1 cellular context compared by ENCODE assay signal in the genomic region with DNA sequence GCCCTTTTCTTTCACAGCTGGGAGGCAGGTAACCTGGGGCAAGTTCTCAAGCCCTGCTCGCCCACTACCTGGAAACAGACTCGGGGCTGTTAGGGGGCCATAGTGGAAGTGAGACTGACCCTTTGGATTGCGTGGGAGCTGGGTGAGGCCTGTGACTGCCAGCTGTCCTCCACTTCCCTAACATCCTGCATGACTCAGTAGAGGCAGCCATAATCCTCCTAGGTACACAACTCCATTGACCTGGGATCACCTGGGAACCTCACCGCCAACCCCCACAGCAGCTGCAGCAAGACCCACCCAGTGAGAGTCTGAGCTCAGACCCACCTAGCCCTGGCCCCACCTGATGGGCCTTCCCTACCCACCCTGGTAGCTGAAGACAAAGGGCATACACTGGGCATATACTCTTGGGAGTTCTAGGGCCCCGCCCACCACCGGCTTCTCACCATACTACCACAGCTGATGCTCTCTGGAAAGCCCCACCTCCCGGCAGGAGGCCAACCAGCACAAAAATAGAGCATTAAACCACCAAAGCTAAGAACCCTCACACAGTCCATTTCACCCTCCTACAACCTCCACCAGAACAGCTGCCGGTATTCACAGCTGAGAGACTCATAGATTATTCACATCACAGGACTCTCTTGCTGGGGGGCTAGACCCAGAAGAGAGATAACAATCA.
A peak's percentile ranks its signal among the peaks of the same experiment; 100 is the strongest.
TF ChIP-seq lines count a peak whose summit lies in the region.

No MANE protein-coding gene starts in this region.

TF ChIP-seq in GM12878, 131 proteins besides CTCF, POLR2A, EP300 and RAD21 (continued from another document):
- no peak for TF ChIP-seq ZNF207 (IDR thresholded peaks at IDR 0.05; ENCODE audit: borderline replicate concordance)
- no peak for TF ChIP-seq HCFC1 (IDR thresholded peaks at IDR 0.05; ENCODE audit: low read length)
- no peak for TF ChIP-seq IRF4 (IDR thresholded peaks at IDR 0.05; ENCODE audit: low read depth, low read length)
- TF ChIP-seq SIX5 (IDR thresholded peaks at IDR 0.05; ENCODE audit: low read depth, low read length, severe bottlenecking) = no peak
- TF ChIP-seq RBBP5 (conservative IDR thresholded peaks at IDR 0.05) = no peak
- TF ChIP-seq JUNB (IDR thresholded peaks at IDR 0.05) = no peak
- no peak for TF ChIP-seq ZBED1 (IDR thresholded peaks at IDR 0.05; ENCODE audit: borderline replicate concordance)
- TF ChIP-seq BCL11A (IDR thresholded peaks at IDR 0.05; ENCODE audit: low read depth, low read length) = no peak
- TF ChIP-seq BHLHE40 (IDR thresholded peaks at IDR 0.05; ENCODE audit: borderline replicate concordance in 1 of 2, low read depth in 2 of 2, low read length in 1 of 2) = no peak
- TF ChIP-seq LARP7 (IDR thresholded peaks at IDR 0.05) = no peak
- TF ChIP-seq MEF2A (IDR thresholded peaks at IDR 0.05; ENCODE audit: insufficient read depth, low read depth, low read length) = peak; percentile 83
- TF ChIP-seq, protein P1, sequence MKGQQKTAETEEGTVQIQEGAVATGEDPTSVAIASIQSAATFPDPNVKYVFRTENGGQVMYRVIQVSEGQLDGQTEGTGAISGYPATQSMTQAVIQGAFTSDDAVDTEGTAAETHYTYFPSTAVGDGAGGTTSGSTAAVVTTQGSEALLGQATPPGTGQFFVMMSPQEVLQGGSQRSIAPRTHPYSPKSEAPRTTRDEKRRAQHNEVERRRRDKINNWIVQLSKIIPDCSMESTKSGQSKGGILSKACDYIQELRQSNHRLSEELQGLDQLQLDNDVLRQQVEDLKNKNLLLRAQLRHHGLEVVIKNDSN (IDR thresholded peaks at IDR 0.05; ENCODE audit: borderline replicate concordance, extremely low read length, insufficient read depth, low read depth, low read length) = no peak
- no peak for TF ChIP-seq ZNF24 (IDR thresholded peaks at IDR 0.05)
- no peak for TF ChIP-seq ASH2L (IDR thresholded peaks at IDR 0.05; ENCODE audit: borderline replicate concordance, low read depth)
- no peak for TF ChIP-seq PAX8 (IDR thresholded peaks at IDR 0.05)
- no peak for TF ChIP-seq CHD4 (IDR thresholded peaks at IDR 0.05)
- no peak for TF ChIP-seq NR2C1 (IDR thresholded peaks at IDR 0.05)
- TF ChIP-seq NFYA (IDR thresholded peaks at IDR 0.05; ENCODE audit: borderline replicate concordance, low read depth, low read length) = no peak
- no peak for TF ChIP-seq TBL1XR1 (IDR thresholded peaks at IDR 0.05; ENCODE audit: low read depth, low read length)
TF ChIP-seq in GM12878: peak in this region for 15.
